19 cellular contexts compared by ENCODE assay signal in genomic region chr9:34259315-34259714, GRCh38.
DNase-seq lines count a peak whose midpoint lies in the region; ATAC-seq lines count a peak whose summit lies in the region.
"Had no signal": no experiment of that assay in that cellular context is flagged by ENCODE, and none has a peak within 500 bp of the region (broad histone marks: within the 10 kb centered on the region; RNA-seq: fewer than 3 reads in every experiment).

No MANE protein-coding gene starts in this region.

- intact Hi-C loops in left ventricle myocardium superior (cut with micrococcal nuclease): no loop called here
- intact Hi-C loops in head of caudate nucleus (cut with DNase I): no loop called here

- peak overlapping the region; percentile 55 for H3K27ac Mint-ChIP-seq in activated naive CD8-positive, alpha-beta T cell
- H3K27ac Mint-ChIP-seq in activated naive CD8-positive, alpha-beta T cell treated with anti-CD3 and anti-CD28 coated beads, Interleukin-2, amount 50 U/mL, for 24 hours: no peak overlapping the region
- peak overlapping the region; percentile 35 for H3K27ac Mint-ChIP-seq in stimulated activated effector memory CD8-positive, alpha-beta T cell treated with anti-CD3 and anti-CD28 coated beads, Interleukin-12 subunit alpha, Interleukin-12 subunit beta, amount 100 ng/mL, for 72 hours
- H3K27ac Mint-ChIP-seq: IgD-negative memory B cell had no signal

- no peaks in the 10 kb centered on the region for H3K36me3 Mint-ChIP-seq in activated naive CD8-positive, alpha-beta T cell
- H3K36me3 Mint-ChIP-seq in activated naive CD8-positive, alpha-beta T cell treated with anti-CD3 and anti-CD28 coated beads, Interleukin-2, amount 50 U/mL, for 24 hours (ENCODE audit: low read depth): peaks cover 31% of the 10 kb centered on the region
- peaks cover 14% of the 10 kb centered on the region for H3K36me3 Mint-ChIP-seq in stimulated activated effector memory CD8-positive, alpha-beta T cell treated with anti-CD3 and anti-CD28 coated beads, Interleukin-12 subunit alpha, Interleukin-12 subunit beta, amount 100 ng/mL, for 72 hours
- H3K36me3 Mint-ChIP-seq: CD4-positive, CD25-positive, alpha-beta regulatory T cell had no signal

- no peak for DNase-seq in activated naive CD8-positive, alpha-beta T cell treated with anti-CD3 and anti-CD28 coated beads, Interleukin-2, amount 50 U/mL, for 24 hours
- DNase-seq in left ventricle myocardium superior (no peak), NCI-H187 (lab: John Stamatoyannopoulos, UW) (no peak), head of caudate nucleus (no peak)
- DNase-seq in stimulated activated effector memory CD8-positive, alpha-beta T cell treated with anti-CD3 and anti-CD28 coated beads, Interleukin-12 subunit alpha, Interleukin-12 subunit beta, amount 100 ng/mL, for 72 hours (ENCODE audit: low spot score in 2 of 2): no peak
- DNase-seq: CD4-positive, CD25-positive, alpha-beta regulatory T cell; COR-L47; DMS79; Kasumi-1; MG63; NCI-H1417; NCI-H187 treated with DMSO at 0.1 percent for 48 hours; NCI-H2107; NCI-H69; PC-9 had no signal

- H3K27ac ChIP-seq in BLaER1 treated with 17β-estradiol and CSF1 and Interleukin-3, amounts not matched to agents 10 nM and 100 nM: 0 out of 22 replicates have a peak overlapping the region, but pooled peaks of 1 of the 11 experiments have one; percentile 74
- H3K27ac ChIP-seq: PC-9, RWPE1 had no signal

- peaks cover 13 to 49% (median 36%) of the 10 kb centered on the region in 11 experiments for H3K36me3 ChIP-seq in BLaER1 treated with 17β-estradiol and CSF1 and Interleukin-3, amounts not matched to agents 10 nM and 100 nM
- H3K36me3 ChIP-seq: MG63 had no signal

- H3K27me3 ChIP-seq in BLaER1 treated with 17β-estradiol and CSF1 and Interleukin-3, amounts not matched to agents 10 nM and 100 nM: no peaks in the 10 kb centered on the region
- H3K27me3 ChIP-seq: MG63 had no signal

- H4K20me1 ChIP-seq in BLaER1 treated with 17β-estradiol and CSF1 and Interleukin-3, amounts not matched to agents 10 nM and 100 nM: peaks cover 0 to 44% (median 21%) of the 10 kb centered on the region in 11 experiments; a peak in 14 of 22 replicates

- peak overlapping the region in 8 of 11 experiments; percentile 76 to 99 (median 87); a peak in 15 of 22 replicates for H3K4me2 ChIP-seq in BLaER1 treated with 17β-estradiol and CSF1 and Interleukin-3, amounts not matched to agents 10 nM and 100 nM
- H3K4me2 ChIP-seq: PC-9 had no signal

- ATAC-seq in activated naive CD8-positive, alpha-beta T cell treated with anti-CD3 and anti-CD28 coated beads, Interleukin-2, amount 50 U/mL, for 24 hours: no peak
- ATAC-seq in left ventricle myocardium superior: peak; percentile 11
- ATAC-seq in stimulated activated effector memory CD8-positive, alpha-beta T cell treated with anti-CD3 and anti-CD28 coated beads, Interleukin-12 subunit alpha, Interleukin-12 subunit beta, amount 100 ng/mL, for 72 hours: peak; percentile 36

- H3K27me3 Mint-ChIP-seq in activated naive CD8-positive, alpha-beta T cell: no peaks in the 10 kb centered on the region
- no peaks in the 10 kb centered on the region for H3K27me3 Mint-ChIP-seq in activated naive CD8-positive, alpha-beta T cell treated with anti-CD3 and anti-CD28 coated beads, Interleukin-2, amount 50 U/mL, for 24 hours
- H3K27me3 Mint-ChIP-seq: CD4-positive, CD25-positive, alpha-beta regulatory T cell; IgD-negative memory B cell had no signal

- H3K4me3 Mint-ChIP-seq in activated naive CD8-positive, alpha-beta T cell: no peak overlapping the region
- H3K4me3 Mint-ChIP-seq in activated naive CD8-positive, alpha-beta T cell treated with anti-CD3 and anti-CD28 coated beads, Interleukin-2, amount 50 U/mL, for 24 hours: no peak overlapping the region
- H3K4me3 Mint-ChIP-seq in stimulated activated effector memory CD8-positive, alpha-beta T cell treated with anti-CD3 and anti-CD28 coated beads, Interleukin-12 subunit alpha, Interleukin-12 subunit beta, amount 100 ng/mL, for 72 hours: no peak overlapping the region
- H3K4me3 Mint-ChIP-seq: CD4-positive, CD25-positive, alpha-beta regulatory T cell; IgD-negative memory B cell had no signal

- no peak overlapping the region for H3K4me3 ChIP-seq in BLaER1 treated with 17β-estradiol and CSF1 and Interleukin-3, amounts not matched to agents 10 nM and 100 nM
- H3K4me3 ChIP-seq: MG63, PC-9 had no signal

- no peaks in the 10 kb centered on the region for H3K9me3 ChIP-seq in BLaER1 treated with 17β-estradiol and CSF1 and Interleukin-3, amounts not matched to agents 10 nM and 100 nM (replicated peaks in 1 of 11)
- H3K9me3 ChIP-seq: MG63 had no signal

- no peak overlapping the region; a peak in 1 of 22 replicates for H3K9ac ChIP-seq in BLaER1 treated with 17β-estradiol and CSF1 and Interleukin-3, amounts not matched to agents 10 nM and 100 nM

- H3K4me1 ChIP-seq in BLaER1 treated with 17β-estradiol and CSF1 and Interleukin-3, amounts not matched to agents 10 nM and 100 nM: peaks cover 35 to 85% (median 76%) of the 10 kb centered on the region in 10 experiments

- H3K4me1 Mint-ChIP-seq in activated naive CD8-positive, alpha-beta T cell (ENCODE audit: low read depth): peaks cover 37% of the 10 kb centered on the region
- H3K4me1 Mint-ChIP-seq in activated naive CD8-positive, alpha-beta T cell treated with anti-CD3 and anti-CD28 coated beads, Interleukin-2, amount 50 U/mL, for 24 hours: peaks cover 20% of the 10 kb centered on the region
- H3K4me1 Mint-ChIP-seq in stimulated activated effector memory CD8-positive, alpha-beta T cell treated with anti-CD3 and anti-CD28 coated beads, Interleukin-12 subunit alpha, Interleukin-12 subunit beta, amount 100 ng/mL, for 72 hours: no peaks in the 10 kb centered on the region
- H3K4me1 Mint-ChIP-seq: IgD-negative memory B cell had no signal

- no peaks in the 10 kb centered on the region for H3K9me3 Mint-ChIP-seq in activated naive CD8-positive, alpha-beta T cell (ENCODE audit: low read depth)
- no peaks in the 10 kb centered on the region for H3K9me3 Mint-ChIP-seq in activated naive CD8-positive, alpha-beta T cell treated with anti-CD3 and anti-CD28 coated beads, Interleukin-2, amount 50 U/mL, for 24 hours
- no peaks in the 10 kb centered on the region for H3K9me3 Mint-ChIP-seq in stimulated activated effector memory CD8-positive, alpha-beta T cell treated with anti-CD3 and anti-CD28 coated beads, Interleukin-12 subunit alpha, Interleukin-12 subunit beta, amount 100 ng/mL, for 72 hours
- H3K9me3 Mint-ChIP-seq: CD4-positive, CD25-positive, alpha-beta regulatory T cell; IgD-negative memory B cell had no signal
